Comparison of ENCODE assay signal across 1 cellular context in the genomic region with DNA sequence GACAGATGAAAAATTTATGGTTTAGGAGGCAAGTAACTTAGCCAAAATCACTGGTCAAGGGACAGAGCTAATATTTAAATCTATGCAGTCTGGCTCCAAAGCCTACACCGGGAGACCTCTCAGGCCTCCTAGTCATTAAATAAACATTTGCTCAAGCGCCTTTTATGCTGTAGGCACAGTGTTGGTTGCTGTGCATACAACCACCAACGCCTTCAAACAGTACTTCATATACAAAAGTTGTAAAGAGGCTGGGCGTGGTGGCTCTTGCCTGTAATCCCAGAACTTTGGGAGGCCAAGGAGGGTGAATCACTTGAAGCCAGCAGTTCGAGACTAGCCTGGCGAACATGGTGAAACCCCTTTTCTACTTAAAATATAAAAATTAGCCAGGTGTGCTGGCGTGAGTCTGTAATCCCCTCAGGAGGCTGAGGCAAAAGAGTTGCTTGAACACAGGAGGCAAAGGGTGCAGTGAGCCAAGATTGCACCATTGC.
A peak's percentile ranks its signal among the peaks of the same experiment; 100 is the strongest.
TF ChIP-seq lines count a peak whose summit lies in the region.

No MANE protein-coding gene starts in this region.

TF ChIP-seq in A549, 52 proteins besides CTCF, POLR2A, EP300 and RAD21 (continued from another document):
- TF ChIP-seq MYC (IDR thresholded peaks at IDR 0.05; ENCODE audit: borderline replicate concordance, low read length), result no peak
- TF ChIP-seq NR3C1 (IDR thresholded peaks at IDR 0.05), result no peak
- peak in 1 of 2 experiments; percentile 80; a peak in 2 of 4 replicates for TF ChIP-seq CEBPB (IDR thresholded peaks at IDR 0.05)
- TF ChIP-seq EHMT2 (IDR thresholded peaks at IDR 0.05; ENCODE audit: low read depth), result no peak
- TF ChIP-seq, protein P1, sequence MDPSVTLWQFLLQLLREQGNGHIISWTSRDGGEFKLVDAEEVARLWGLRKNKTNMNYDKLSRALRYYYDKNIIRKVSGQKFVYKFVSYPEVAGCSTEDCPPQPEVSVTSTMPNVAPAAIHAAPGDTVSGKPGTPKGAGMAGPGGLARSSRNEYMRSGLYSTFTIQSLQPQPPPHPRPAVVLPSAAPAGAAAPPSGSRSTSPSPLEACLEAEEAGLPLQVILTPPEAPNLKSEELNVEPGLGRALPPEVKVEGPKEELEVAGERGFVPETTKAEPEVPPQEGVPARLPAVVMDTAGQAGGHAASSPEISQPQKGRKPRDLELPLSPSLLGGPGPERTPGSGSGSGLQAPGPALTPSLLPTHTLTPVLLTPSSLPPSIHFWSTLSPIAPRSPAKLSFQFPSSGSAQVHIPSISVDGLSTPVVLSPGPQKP (IDR thresholded peaks at IDR 0.05; ENCODE audit: low read depth, low read length), result no peak
- no peak for TF ChIP-seq KDM5A (IDR thresholded peaks at IDR 0.05)
- no peak for TF ChIP-seq SREBF2 (IDR thresholded peaks at IDR 0.05)
- TF ChIP-seq ESRRA (IDR thresholded peaks at IDR 0.05; ENCODE audit: borderline replicate concordance, low read length), result no peak
- TF ChIP-seq, protein P2, sequence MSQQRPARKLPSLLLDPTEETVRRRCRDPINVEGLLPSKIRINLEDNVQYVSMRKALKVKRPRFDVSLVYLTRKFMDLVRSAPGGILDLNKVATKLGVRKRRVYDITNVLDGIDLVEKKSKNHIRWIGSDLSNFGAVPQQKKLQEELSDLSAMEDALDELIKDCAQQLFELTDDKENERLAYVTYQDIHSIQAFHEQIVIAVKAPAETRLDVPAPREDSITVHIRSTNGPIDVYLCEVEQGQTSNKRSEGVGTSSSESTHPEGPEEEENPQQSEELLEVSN (IDR thresholded peaks at IDR 0.05; ENCODE audit: borderline replicate concordance, low read depth), result no peak
- no peak for TF ChIP-seq RCOR1 (IDR thresholded peaks at IDR 0.05; ENCODE audit: low read depth, low read length)
- no peak for TF ChIP-seq HOXB13 (CRISPR knock-in tag; IDR thresholded peaks at IDR 0.05; ENCODE audit: low read depth)
- TF ChIP-seq GATA3 (IDR thresholded peaks at IDR 0.05; ENCODE audit: borderline replicate concordance), result peak; percentile 94
- no peak for TF ChIP-seq CHD2 (IDR thresholded peaks at IDR 0.05; ENCODE audit: low read length, partially characterized antibody)
- TF ChIP-seq HES2 (IDR thresholded peaks at IDR 0.05), result no peak
- no peak for TF ChIP-seq CBX8 (IDR thresholded peaks at IDR 0.05)
- peak; percentile 76 for TF ChIP-seq JUNB (IDR thresholded peaks at IDR 0.05)
- peak; percentile 80; the same call in 1 of the 2 replicates for TF ChIP-seq FOXS1 (CRISPR knock-in tag; IDR thresholded peaks at IDR 0.05)
- TF ChIP-seq HEYL (CRISPR knock-in tag; IDR thresholded peaks at IDR 0.05), result 0 out of 2 replicates have a peak, but pooled peaks have one; percentile 58
- TF ChIP-seq RNF2 (IDR thresholded peaks at IDR 0.05; ENCODE audit: borderline replicate concordance, low read depth), result no peak
- peak; percentile 69; the same call in 1 of the 2 replicates for TF ChIP-seq HOXB5 (CRISPR knock-in tag; IDR thresholded peaks at IDR 0.05)
- TF ChIP-seq TP53 (CRISPR knock-in tag; IDR thresholded peaks at IDR 0.05), result no peak
- TF ChIP-seq FOSB (CRISPR knock-in tag; IDR thresholded peaks at IDR 0.05), result no peak
- TF ChIP-seq, protein P3, sequence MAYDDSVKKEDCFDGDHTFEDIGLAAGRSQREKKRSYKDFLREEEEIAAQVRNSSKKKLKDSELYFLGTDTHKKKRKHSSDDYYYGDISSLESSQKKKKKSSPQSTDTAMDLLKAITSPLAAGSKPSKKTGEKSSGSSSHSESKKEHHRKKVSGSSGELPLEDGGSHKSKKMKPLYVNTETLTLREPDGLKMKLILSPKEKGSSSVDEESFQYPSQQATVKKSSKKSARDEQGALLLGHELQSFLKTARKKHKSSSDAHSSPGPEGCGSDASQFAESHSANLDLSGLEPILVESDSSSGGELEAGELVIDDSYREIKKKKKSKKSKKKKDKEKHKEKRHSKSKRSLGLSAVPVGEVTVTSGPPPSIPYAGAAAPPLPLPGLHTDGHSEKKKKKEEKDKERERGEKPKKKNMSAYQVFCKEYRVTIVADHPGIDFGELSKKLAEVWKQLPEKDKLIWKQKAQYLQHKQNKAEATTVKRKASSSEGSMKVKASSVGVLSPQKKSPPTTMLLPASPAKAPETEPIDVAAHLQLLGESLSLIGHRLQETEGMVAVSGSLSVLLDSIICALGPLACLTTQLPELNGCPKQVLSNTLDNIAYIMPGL (CRISPR knock-in tag; IDR thresholded peaks at IDR 0.05; ENCODE audit: borderline replicate concordance), result no peak
- TF ChIP-seq MAZ (IDR thresholded peaks at IDR 0.05; ENCODE audit: borderline replicate concordance, low read depth, low read length), result no peak
- TF ChIP-seq FOSL2 (IDR thresholded peaks at IDR 0.05), result peak; percentile 63; the same call in 1 of the 2 replicates
- TF ChIP-seq FOSL2 (CRISPR knock-in tag; IDR thresholded peaks at IDR 0.05), result peak; percentile 86
- TF ChIP-seq, protein P4, sequence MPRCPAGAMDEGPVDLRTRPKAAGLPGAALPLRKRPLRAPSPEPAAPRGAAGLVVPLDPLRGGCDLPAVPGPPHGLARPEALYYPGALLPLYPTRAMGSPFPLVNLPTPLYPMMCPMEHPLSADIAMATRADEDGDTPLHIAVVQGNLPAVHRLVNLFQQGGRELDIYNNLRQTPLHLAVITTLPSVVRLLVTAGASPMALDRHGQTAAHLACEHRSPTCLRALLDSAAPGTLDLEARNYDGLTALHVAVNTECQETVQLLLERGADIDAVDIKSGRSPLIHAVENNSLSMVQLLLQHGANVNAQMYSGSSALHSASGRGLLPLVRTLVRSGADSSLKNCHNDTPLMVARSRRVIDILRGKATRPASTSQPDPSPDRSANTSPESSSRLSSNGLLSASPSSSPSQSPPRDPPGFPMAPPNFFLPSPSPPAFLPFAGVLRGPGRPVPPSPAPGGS (IDR thresholded peaks at IDR 0.05), result no peak
- TF ChIP-seq NFE2L2 (conservative IDR thresholded peaks at IDR 0.05; ENCODE audit: low read length), result no peak
- no peak for TF ChIP-seq MAFK (IDR thresholded peaks at IDR 0.05; ENCODE audit: partially characterized antibody)
- TF ChIP-seq EHF (CRISPR knock-in tag; IDR thresholded peaks at IDR 0.05), result no peak
- no peak for TF ChIP-seq RFX5 (IDR thresholded peaks at IDR 0.05)
- TF ChIP-seq PHF8 (IDR thresholded peaks at IDR 0.05; ENCODE audit: borderline replicate concordance, low read depth), result no peak
- TF ChIP-seq, protein P5, sequence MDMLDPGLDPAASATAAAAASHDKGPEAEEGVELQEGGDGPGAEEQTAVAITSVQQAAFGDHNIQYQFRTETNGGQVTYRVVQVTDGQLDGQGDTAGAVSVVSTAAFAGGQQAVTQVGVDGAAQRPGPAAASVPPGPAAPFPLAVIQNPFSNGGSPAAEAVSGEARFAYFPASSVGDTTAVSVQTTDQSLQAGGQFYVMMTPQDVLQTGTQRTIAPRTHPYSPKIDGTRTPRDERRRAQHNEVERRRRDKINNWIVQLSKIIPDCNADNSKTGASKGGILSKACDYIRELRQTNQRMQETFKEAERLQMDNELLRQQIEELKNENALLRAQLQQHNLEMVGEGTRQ (IDR thresholded peaks at IDR 0.05), result no peak
